In the genomic region with DNA sequence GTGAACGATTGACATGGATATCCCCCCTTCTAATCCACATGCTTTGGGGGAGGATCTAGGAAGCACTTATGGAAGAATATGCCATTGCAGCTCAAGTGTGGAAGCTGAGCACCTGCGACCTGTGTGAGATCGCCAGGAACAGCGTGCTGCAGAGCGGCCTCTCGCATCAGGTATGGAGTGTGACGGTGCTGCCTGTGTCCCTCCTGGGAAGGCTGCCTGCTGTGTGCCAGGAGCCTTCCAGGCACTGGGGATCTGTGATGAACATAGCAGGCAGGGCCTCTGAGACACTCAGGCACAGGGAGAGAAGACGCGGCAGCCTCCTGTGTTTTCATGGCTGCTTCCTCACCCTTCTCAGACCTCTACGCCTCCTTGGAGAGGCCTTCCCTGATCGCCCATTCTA, we compare ENCODE assay signal across 16 cellular contexts. TPM values are rescaled to one million over a fixed set of nuclear protein-coding genes. Genes with fewer than 3 reads are reported as not detected.
DNase-seq lines count a peak whose midpoint lies in the region; ATAC-seq and TF ChIP-seq lines count a peak whose summit lies in the region.
"Had no signal": no experiment of that assay in that cellular context is flagged by ENCODE, and none has a peak within 500 bp of the region (broad histone marks: within the 10 kb centered on the region; RNA-seq: fewer than 3 reads in every experiment).

No MANE protein-coding gene starts in this region.

- H3K4me1 ChIP-seq in mesenchymal stem cell (ENCODE audit: control insufficient read depth, insufficient read depth, low read depth, low read length), result peaks cover 2% of the 10 kb centered on the region
- H3K4me1 ChIP-seq: A549 had no signal

- no peak for ATAC-seq in stimulated activated effector memory CD8-positive, alpha-beta T cell treated with anti-CD3 and anti-CD28 coated beads, Interleukin-12 subunit alpha, Interleukin-12 subunit beta, amount 100 ng/mL, for 72 hours
- ATAC-seq in HG02678 (IDR thresholded peaks at IDR 0.05; ENCODE audit: unreplicated experiment), result no peak
- ATAC-seq: A549, SK-N-SH treated with all-trans-retinoic acid at 6 μM for 48 hours had no signal

- H2AK5ac ChIP-seq in mesenchymal stem cell (ENCODE audit: low read length, severe bottlenecking), result no peak overlapping the region

- no peak overlapping the region for H3K4me2 ChIP-seq in mesenchymal stem cell (ENCODE audit: low read length, poor library complexity, severe bottlenecking)
- H3K4me2 ChIP-seq: A549 had no signal

- H4K8ac ChIP-seq in mesenchymal stem cell (ENCODE audit: low read length), result no peak overlapping the region

- H2BK120ac ChIP-seq in mesenchymal stem cell (ENCODE audit: low read depth, low read length), result no peak overlapping the region

- intact Hi-C loops in CD14-positive monocyte (cut with micrococcal nuclease), result loop anchor here in 1 of 2 donors (5.0 to 10.0 kb wide), 2 partner anchors 47 to 230 kb away; a partner anchor contains a TSS
- intact Hi-C loops in activated naive CD4-positive, alpha-beta T cell treated with anti-CD3 and anti-CD28 coated beads for 36 hours (cut with micrococcal nuclease), result no loop called here

- H3K79me1 ChIP-seq in mesenchymal stem cell (replicated peaks; ENCODE audit: low read length, poor library complexity, severe bottlenecking), result peaks cover under 1% of the 10 kb centered on the region

- no peak overlapping the region for H3K23ac ChIP-seq in mesenchymal stem cell (ENCODE audit: low read length in 2 of 2)

- CTCF ChIA-PET in activated naive CD4-positive, alpha-beta T cell treated with anti-CD3 and anti-CD28 coated beads for 36 hours (lab: Charles Lee), result no interaction called here

- H4K91ac ChIP-seq in mesenchymal stem cell (ENCODE audit: low read length), result peak overlapping the region; percentile 64

- no peak for DNase-seq in CD14-positive monocyte (ENCODE audit: low spot score)
- DNase-seq in NCI-H2107 treated with DMSO at 0.1 percent for 48 hours (lab: John Stamatoyannopoulos, UW; ENCODE audit: unreplicated experiment), result peak; percentile 19
- DNase-seq in mesenchymal stem cell, result no peak
- DNase-seq in stimulated activated effector memory CD8-positive, alpha-beta T cell treated with anti-CD3 and anti-CD28 coated beads, Interleukin-12 subunit alpha, Interleukin-12 subunit beta, amount 100 ng/mL, for 72 hours (ENCODE audit: low spot score in 2 of 2), result peak in 1 of 2 donors; percentile 30
- no peak for DNase-seq in mesenteric fat pad (ENCODE audit: low spot score)
- DNase-seq in AML-193 (lab: John Stamatoyannopoulos, UW), result no peak
- no peak for DNase-seq in activated naive CD4-positive, alpha-beta T cell treated with anti-CD3 and anti-CD28 coated beads for 36 hours
- DNase-seq: CD4-positive, CD25-positive, alpha-beta regulatory T cell; GOT3; NCI-H1417 treated with DMSO at 0.1 percent for 48 hours; NCI-H2081; NCI-H69; SHP77 had no signal

- H3K27ac Mint-ChIP-seq in CD14-positive monocyte, result peak overlapping the region; percentile 95 to 98 (median 97)
- H3K27ac Mint-ChIP-seq in stimulated activated effector memory CD8-positive, alpha-beta T cell treated with anti-CD3 and anti-CD28 coated beads, Interleukin-12 subunit alpha, Interleukin-12 subunit beta, amount 100 ng/mL, for 72 hours, result peak overlapping the region; percentile 73
- H3K27ac Mint-ChIP-seq in activated naive CD4-positive, alpha-beta T cell treated with anti-CD3 and anti-CD28 coated beads for 36 hours, result no peak overlapping the region

- H3K27ac ChIP-seq in mesenchymal stem cell (ENCODE audit: low read length, poor library complexity, severe bottlenecking), result no peak overlapping the region
- H3K27ac ChIP-seq: A549 had no signal

- no peaks in the 10 kb centered on the region for H3K9me3 Mint-ChIP-seq in CD14-positive monocyte
- no peaks in the 10 kb centered on the region for H3K9me3 Mint-ChIP-seq in stimulated activated effector memory CD8-positive, alpha-beta T cell treated with anti-CD3 and anti-CD28 coated beads, Interleukin-12 subunit alpha, Interleukin-12 subunit beta, amount 100 ng/mL, for 72 hours
- no peaks in the 10 kb centered on the region for H3K9me3 Mint-ChIP-seq in activated naive CD4-positive, alpha-beta T cell treated with anti-CD3 and anti-CD28 coated beads for 36 hours
- H3K9me3 Mint-ChIP-seq: CD4-positive, CD25-positive, alpha-beta regulatory T cell had no signal

- WGBS in mesenchymal stem cell, result 93% methylated on average over 11 of the region's 11 CpGs

- H3K4me3 ChIP-seq in mesenchymal stem cell (ENCODE audit: insufficient read depth in 1 of 2, low read depth in 1 of 2, low read length in 2 of 2), result no peak overlapping the region
- H3K4me3 ChIP-seq: A549 had no signal

- H2BK5ac ChIP-seq in mesenchymal stem cell (ENCODE audit: low read depth, low read length, poor library complexity, severe bottlenecking), result no peak overlapping the region

- no peaks in the 10 kb centered on the region for H3K9me3 ChIP-seq in mesenchymal stem cell (ENCODE audit: control insufficient read depth, low read length)
- H3K9me3 ChIP-seq: A549 had no signal

- peaks cover 50% of the 10 kb centered on the region for H3K4me1 Mint-ChIP-seq in CD14-positive monocyte
- H3K4me1 Mint-ChIP-seq in stimulated activated effector memory CD8-positive, alpha-beta T cell treated with anti-CD3 and anti-CD28 coated beads, Interleukin-12 subunit alpha, Interleukin-12 subunit beta, amount 100 ng/mL, for 72 hours, result no peaks in the 10 kb centered on the region
- no peaks in the 10 kb centered on the region for H3K4me1 Mint-ChIP-seq in activated naive CD4-positive, alpha-beta T cell treated with anti-CD3 and anti-CD28 coated beads for 36 hours (ENCODE audit: low read depth)

- no peak overlapping the region for H2AFZ ChIP-seq in mesenchymal stem cell (ENCODE audit: low read depth, low read length)

- H3K18ac ChIP-seq in mesenchymal stem cell (ENCODE audit: low read depth in 1 of 2, low read length in 2 of 2), result no peak overlapping the region

- H3K4me3 Mint-ChIP-seq in CD14-positive monocyte, result peak overlapping the region in 1 of 2 donors; percentile 59
- H3K4me3 Mint-ChIP-seq in stimulated activated effector memory CD8-positive, alpha-beta T cell treated with anti-CD3 and anti-CD28 coated beads, Interleukin-12 subunit alpha, Interleukin-12 subunit beta, amount 100 ng/mL, for 72 hours, result no peak overlapping the region
- no peak overlapping the region for H3K4me3 Mint-ChIP-seq in activated naive CD4-positive, alpha-beta T cell treated with anti-CD3 and anti-CD28 coated beads for 36 hours
- H3K4me3 Mint-ChIP-seq: CD4-positive, CD25-positive, alpha-beta regulatory T cell had no signal

- TF ChIP-seq CTCF in CD14-positive monocyte (IDR thresholded peaks at IDR 0.05), result no peak

- no peak overlapping the region for H3K4ac ChIP-seq in mesenchymal stem cell (ENCODE audit: low read depth in 1 of 2, low read length in 2 of 2)

- no peak overlapping the region for H2BK15ac ChIP-seq in mesenchymal stem cell (ENCODE audit: low read depth, poor library complexity, severe bottlenecking)

- H3K14ac ChIP-seq in mesenchymal stem cell (ENCODE audit: low read length in 2 of 2), result no peak overlapping the region

- peaks cover 0 to 3% (median 0%) of the 10 kb centered on the region in 3 donors for H3K27me3 Mint-ChIP-seq in CD14-positive monocyte (ENCODE audit: low read depth in 3 of 3)
- H3K27me3 Mint-ChIP-seq in activated naive CD4-positive, alpha-beta T cell treated with anti-CD3 and anti-CD28 coated beads for 36 hours (ENCODE audit: low read depth), result no peaks in the 10 kb centered on the region
- H3K27me3 Mint-ChIP-seq: CD4-positive, CD25-positive, alpha-beta regulatory T cell had no signal

- H3K27me3 ChIP-seq in mesenchymal stem cell (ENCODE audit: control insufficient read depth in 1 of 2, insufficient read depth in 1 of 2, low read length in 2 of 2), result no peaks in the 10 kb centered on the region

- no peak overlapping the region for H3K9ac ChIP-seq in mesenchymal stem cell (ENCODE audit: low read length)

- no peak overlapping the region for H2BK12ac ChIP-seq in mesenchymal stem cell (ENCODE audit: low read length in 2 of 2)

- peaks cover 0 to 40% of the 10 kb centered on the region in 2 experiments for H3K36me3 ChIP-seq in mesenchymal stem cell (ENCODE audit: control insufficient read depth in 1 of 2, insufficient read depth in 2 of 2, low read depth in 1 of 2, low read length in 2 of 2)

- H3K36me3 Mint-ChIP-seq in CD14-positive monocyte, result peaks cover 49 to 60% of the 10 kb centered on the region in 2 donors
- peaks cover 60% of the 10 kb centered on the region for H3K36me3 Mint-ChIP-seq in stimulated activated effector memory CD8-positive, alpha-beta T cell treated with anti-CD3 and anti-CD28 coated beads, Interleukin-12 subunit alpha, Interleukin-12 subunit beta, amount 100 ng/mL, for 72 hours
- H3K36me3 Mint-ChIP-seq in activated naive CD4-positive, alpha-beta T cell treated with anti-CD3 and anti-CD28 coated beads for 36 hours (ENCODE audit: low read depth), result peaks cover 7% of the 10 kb centered on the region

RNA-seq across cellular contexts. Expression of a gene that starts 36.5 kb away (rescaled TPM):
- 100 to 1,000 TPM in 1 of 2 donors, 10 to 100 TPM in 1; 98.3 to 114 TPM for polyA plus RNA-seq in CD14-positive monocyte
- polyA plus RNA-seq in mesenchymal stem cell (2013, experiment 1 of 2), result 22.6 TPM
- polyA plus RNA-seq in mesenchymal stem cell (2013, experiment 2 of 2), result 23.1 TPM
- total RNA-seq in mesenteric fat pad, result 54.0 TPM
- 10 to 100 TPM; 20.9 to 21.8 TPM for total RNA-seq in activated naive CD4-positive, alpha-beta T cell treated with anti-CD3 and anti-CD28 coated beads for 36 hours

RNA-seq across cellular contexts. Expression of a gene that starts 49.4 kb away (rescaled TPM):
- polyA plus RNA-seq in CD14-positive monocyte, result 10 to 100 TPM; 10.5 to 14.3 TPM
- polyA plus RNA-seq in mesenchymal stem cell (2013, experiment 1 of 2), result 19.4 TPM
- polyA plus RNA-seq in mesenchymal stem cell (2013, experiment 2 of 2), result 19.7 TPM
- total RNA-seq in mesenteric fat pad, result 27.2 TPM
- total RNA-seq in activated naive CD4-positive, alpha-beta T cell treated with anti-CD3 and anti-CD28 coated beads for 36 hours, result 10 to 100 TPM; 11.5 to 13.0 TPM
